Comparison of ENCODE assay signal across 18 cellular contexts in the genomic region with DNA sequence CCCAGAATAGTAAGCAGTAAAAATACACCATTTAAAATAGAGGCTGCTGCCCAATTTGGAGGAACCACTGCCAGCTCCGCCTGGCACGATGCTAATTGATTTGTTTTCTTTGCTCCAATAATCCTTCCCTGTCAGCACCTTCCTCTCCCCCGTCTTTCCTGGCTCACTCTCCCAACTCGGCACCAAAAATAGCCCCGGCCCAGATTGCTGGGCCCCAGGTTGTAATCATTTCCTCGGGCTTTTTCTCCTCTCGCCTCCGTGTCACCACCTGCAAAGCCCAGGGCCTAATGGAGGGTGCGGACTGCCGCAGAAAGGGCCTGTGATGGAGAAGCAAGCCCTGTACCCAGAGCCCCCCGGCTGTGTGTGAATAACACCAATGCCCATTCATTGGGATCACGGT.
DNase-seq lines count a peak whose midpoint lies in the region; ATAC-seq and TF ChIP-seq lines count a peak whose summit lies in the region.
"Had no signal": no experiment of that assay in that cellular context is flagged by ENCODE, and none has a peak within 500 bp of the region (broad histone marks: within the 10 kb centered on the region; RNA-seq: fewer than 3 reads in every experiment).

No MANE protein-coding gene starts in this region.

- no peak overlapping the region for H3K27ac ChIP-seq in left ventricle myocardium inferior (replicated peaks)
- H3K27ac ChIP-seq: KMS-11, SJCRH30 had no signal

- peaks cover 10% of the 10 kb centered on the region for H3K27me3 Mint-ChIP-seq in nephron progenitor cell (ENCODE audit: low read depth, poor library complexity)

- peaks cover 21% of the 10 kb centered on the region for H3K9me3 Mint-ChIP-seq in nephron progenitor cell
- H3K9me3 Mint-ChIP-seq: CD4-positive, alpha-beta T cell had no signal

- peaks cover 4% of the 10 kb centered on the region for H3K36me3 Mint-ChIP-seq in nephron progenitor cell (ENCODE audit: low read depth)

- no peaks in the 10 kb centered on the region for H3K9me3 ChIP-seq in left ventricle myocardium inferior (replicated peaks)
- H3K9me3 ChIP-seq: SJCRH30 had no signal

- DNase-seq in Right ventricle myocardium superior = no peak
- DNase-seq in left ventricle myocardium inferior = no peak
- DNase-seq in NCI-H446 treated with DMSO at 0.1 percent for 48 hours (lab: John Stamatoyannopoulos, UW) = peak; percentile 3
- DNase-seq in cerebellar nuclear complex (lab: John Stamatoyannopoulos, UW) = peak; percentile 87 to 94
- DNase-seq in nephron progenitor cell = no peak
- DNase-seq in cortex of kidney (lab: John Stamatoyannopoulos, UW) = no peak
- DNase-seq: CD4-positive, alpha-beta T cell; COR-L47; DND-41; H9; IMR-90; NCI-H1092 treated with DMSO at 0.1 percent for 48 hours; NCI-H2081 treated with DMSO at 0.1 percent for 48 hours; NK-92 treated with Interleukin-12 subunit alpha and Interleukin-12 subunit beta, amount 100 ng/mL, for 24 hours; SJCRH30 had no signal

- peaks cover 65% of the 10 kb centered on the region for H3K27me3 ChIP-seq in left ventricle myocardium inferior (ENCODE audit: low read depth)

- no peak overlapping the region for H3K4me3 ChIP-seq in left ventricle myocardium inferior
- H3K4me3 ChIP-seq: SJCRH30 had no signal

- TF ChIP-seq CTCF in left ventricle myocardium inferior (IDR thresholded peaks at IDR 0.05; ENCODE audit: borderline replicate concordance) (no peak), nephron progenitor cell (IDR thresholded peaks at IDR 0.05) (no peak)

- no peaks in the 10 kb centered on the region for H3K36me3 ChIP-seq in left ventricle myocardium inferior
- H3K36me3 ChIP-seq: SJCRH30 had no signal

- peaks cover 58% of the 10 kb centered on the region for H3K4me1 Mint-ChIP-seq in nephron progenitor cell

- no peak overlapping the region for H3K4me3 Mint-ChIP-seq in nephron progenitor cell
- H3K4me3 Mint-ChIP-seq: CD4-positive, alpha-beta T cell; H9 had no signal

- H3K4me1 ChIP-seq in left ventricle myocardium inferior = peaks cover 34% of the 10 kb centered on the region
- H3K4me1 ChIP-seq: SJCRH30 had no signal

- H3K27ac Mint-ChIP-seq in nephron progenitor cell = peak overlapping the region; percentile 39
- H3K27ac Mint-ChIP-seq: CD4-positive, alpha-beta T cell; H9 had no signal

- intact Hi-C loops in Right ventricle myocardium superior (cut with DNase I) (loop anchor here (5.0 kb wide), 1 partner anchor 115 kb away; no protein-coding TSS in a partner anchor), left ventricle myocardium inferior (cut with micrococcal nuclease) (no loop called here)

- ATAC-seq in Right ventricle myocardium superior (ENCODE audit: poor library complexity) (peak; percentile 75), HG03378 (IDR thresholded peaks at IDR 0.05; ENCODE audit: unreplicated experiment) (no peak)
- ATAC-seq: Panc1 had no signal

Comparison
In these comparisons a context has a peak if more than half of its experiments do, and no peak if none do; other contexts are left out.
1. DNase-seq: peak in NCI-H446 treated with DMSO at 0.1 percent for 48 hours (single experiment) and cerebellar nuclear complex (2 of 2); none in Right ventricle myocardium superior (single experiment), left ventricle myocardium inferior (single experiment), nephron progenitor cell (single experiment) and cortex of kidney (single experiment).